Comparison of ENCODE assay signal across 1 cellular context in genomic region chr15:28900041-28900891, GRCh38.
TF ChIP-seq lines count a peak whose summit lies in the region.

No MANE protein-coding gene starts in this region.

TF ChIP-seq in IMR-90, 13 proteins besides CTCF, POLR2A, EP300 and RAD21:
- TF ChIP-seq MXI1 (IDR thresholded peaks at IDR 0.05; ENCODE audit: borderline replicate concordance, low read depth, low read length) (no peak), RFX5 (IDR thresholded peaks at IDR 0.05; ENCODE audit: low read depth, low read length) (no peak), MAZ (IDR thresholded peaks at IDR 0.05; ENCODE audit: borderline replicate concordance, low read depth, low read length) (no peak)
